In genomic region chr19:45820413-45821102, GRCh38 we compare ENCODE assay signal across 1 cellular context.
TF ChIP-seq lines count a peak whose summit lies in the region.

No MANE protein-coding gene starts in this region.

TF ChIP-seq in GM12878, 131 proteins besides CTCF, POLR2A, EP300 and RAD21:
- TF ChIP-seq, protein P1, sequence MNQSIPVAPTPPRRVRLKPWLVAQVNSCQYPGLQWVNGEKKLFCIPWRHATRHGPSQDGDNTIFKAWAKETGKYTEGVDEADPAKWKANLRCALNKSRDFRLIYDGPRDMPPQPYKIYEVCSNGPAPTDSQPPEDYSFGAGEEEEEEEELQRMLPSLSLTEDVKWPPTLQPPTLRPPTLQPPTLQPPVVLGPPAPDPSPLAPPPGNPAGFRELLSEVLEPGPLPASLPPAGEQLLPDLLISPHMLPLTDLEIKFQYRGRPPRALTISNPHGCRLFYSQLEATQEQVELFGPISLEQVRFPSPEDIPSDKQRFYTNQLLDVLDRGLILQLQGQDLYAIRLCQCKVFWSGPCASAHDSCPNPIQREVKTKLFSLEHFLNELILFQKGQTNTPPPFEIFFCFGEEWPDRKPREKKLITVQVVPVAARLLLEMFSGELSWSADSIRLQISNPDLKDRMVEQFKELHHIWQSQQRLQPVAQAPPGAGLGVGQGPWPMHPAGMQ (IDR thresholded peaks at IDR 0.05; ENCODE audit: borderline replicate concordance) = no peak
- TF ChIP-seq STAT3 (IDR thresholded peaks at IDR 0.05; ENCODE audit: low read depth, low read length) = no peak
- no peak for TF ChIP-seq ATF3 (IDR thresholded peaks at IDR 0.05; ENCODE audit: borderline replicate concordance, extremely low read depth, low read depth, low read length)
- TF ChIP-seq ZBED1 (IDR thresholded peaks at IDR 0.05; ENCODE audit: borderline replicate concordance) = no peak
- no peak for TF ChIP-seq MXI1 (IDR thresholded peaks at IDR 0.05; ENCODE audit: low read depth, low read length)
- TF ChIP-seq RB1 (IDR thresholded peaks at IDR 0.05; ENCODE audit: borderline replicate concordance) = no peak
- TF ChIP-seq ZBTB33 (IDR thresholded peaks at IDR 0.05) = no peak
